ENCODE assay signal across 8 cellular contexts in the genomic region with DNA sequence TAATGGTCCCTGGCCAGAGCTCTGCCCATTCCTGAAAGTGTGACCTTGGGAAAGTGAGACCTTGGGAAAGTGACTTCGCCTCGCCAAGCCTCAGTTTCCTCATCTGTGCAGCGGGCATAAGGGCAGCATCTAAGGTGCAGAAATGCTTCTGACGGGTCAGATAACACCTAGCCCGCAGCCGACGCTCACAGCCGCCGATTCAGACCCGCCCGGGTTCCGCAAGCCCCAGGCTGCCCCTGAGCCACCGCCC. TPM values are rescaled to one million over a fixed set of nuclear protein-coding genes. Genes with fewer than 3 reads are reported as not detected.
DNase-seq lines count a peak whose midpoint lies in the region; ATAC-seq and TF ChIP-seq lines count a peak whose summit lies in the region.

No MANE protein-coding gene starts in this region.

- ATAC-seq in HG02938 (IDR thresholded peaks at IDR 0.05; ENCODE audit: unreplicated experiment) (peak; percentile 16), HG03439 (IDR thresholded peaks at IDR 0.05; ENCODE audit: unreplicated experiment) (no peak), GM19324 (IDR thresholded peaks at IDR 0.05; ENCODE audit: low FRiP score, unreplicated experiment) (no peak)
- ATAC-seq in activated naive CD4-positive, alpha-beta T cell treated with anti-CD3 and anti-CD28 coated beads, Interleukin-2, amount 50 U/mL, for 72 hours: peak in 1 of 2 donors; percentile 23

- H3K27ac ChIP-seq in iPS-20b (ENCODE audit: low read length) (no peak overlapping the region), substantia nigra (ENCODE audit: low read depth, low read length, poor library complexity, severe bottlenecking) (peak overlapping the region; percentile 65)

- H3K4me3 ChIP-seq in GM12864 (ENCODE audit: low read depth, low read length) (peak overlapping the region; percentile 91), iPS-20b (ENCODE audit: low read length) (peak overlapping the region; percentile 82)

- peaks cover 21% of the 10 kb centered on the region for H3K4me1 ChIP-seq in iPS-20b (ENCODE audit: insufficient read depth, low read length)

- peak overlapping the region; percentile 74 to 94 for H3K27ac Mint-ChIP-seq in activated naive CD4-positive, alpha-beta T cell treated with anti-CD3 and anti-CD28 coated beads, Interleukin-2, amount 50 U/mL, for 72 hours

- TF ChIP-seq CTCF in GM12864 (IDR thresholded peaks at IDR 0.05; ENCODE audit: low read depth, low read length, missing control alignments): no peak

- H3K36me3 ChIP-seq in iPS-20b (ENCODE audit: insufficient read depth, low read depth, low read length): peaks cover 4% of the 10 kb centered on the region; the same call in 1 of the 2 replicates

- H3K9me3 Mint-ChIP-seq in activated naive CD4-positive, alpha-beta T cell treated with anti-CD3 and anti-CD28 coated beads, Interleukin-2, amount 50 U/mL, for 72 hours: peaks cover 0 to 5% of the 10 kb centered on the region in 2 donors

- H3K27me3 ChIP-seq in iPS-20b (ENCODE audit: insufficient read depth, low read length): peaks cover 37% of the 10 kb centered on the region

- H3K36me3 Mint-ChIP-seq in activated naive CD4-positive, alpha-beta T cell treated with anti-CD3 and anti-CD28 coated beads, Interleukin-2, amount 50 U/mL, for 72 hours: peaks cover 7 to 30% of the 10 kb centered on the region in 2 donors

- peak overlapping the region; percentile 78; the same call in 1 of the 2 replicates for H3K9ac ChIP-seq in iPS-20b (ENCODE audit: low read depth, low read length)

- H3K9me3 ChIP-seq in iPS-20b (ENCODE audit: insufficient read depth, low read depth, low read length): no peaks in the 10 kb centered on the region

- no peak for DNase-seq in GM12864 (ENCODE audit: low read depth)
- peak in 1 of 2 donors; percentile 60 for DNase-seq in activated naive CD4-positive, alpha-beta T cell treated with anti-CD3 and anti-CD28 coated beads, Interleukin-2, amount 50 U/mL, for 72 hours (ENCODE audit: low spot score in 2 of 2)
- DNase-seq in substantia nigra (lab: John Stamatoyannopoulos, UW): no peak
- DNase-seq in DMS 273 (lab: John Stamatoyannopoulos, UW; ENCODE audit: unreplicated experiment): no peak

RNA-seq across cellular contexts. Expression of a gene that starts 0.5 kb away (rescaled TPM):
- total RNA-seq in activated naive CD4-positive, alpha-beta T cell treated with anti-CD3 and anti-CD28 coated beads, Interleukin-2, amount 50 U/mL, for 72 hours: 100 to 1,000 TPM; 147 to 374 TPM
